8 cellular contexts compared by ENCODE assay signal in the genomic region with DNA sequence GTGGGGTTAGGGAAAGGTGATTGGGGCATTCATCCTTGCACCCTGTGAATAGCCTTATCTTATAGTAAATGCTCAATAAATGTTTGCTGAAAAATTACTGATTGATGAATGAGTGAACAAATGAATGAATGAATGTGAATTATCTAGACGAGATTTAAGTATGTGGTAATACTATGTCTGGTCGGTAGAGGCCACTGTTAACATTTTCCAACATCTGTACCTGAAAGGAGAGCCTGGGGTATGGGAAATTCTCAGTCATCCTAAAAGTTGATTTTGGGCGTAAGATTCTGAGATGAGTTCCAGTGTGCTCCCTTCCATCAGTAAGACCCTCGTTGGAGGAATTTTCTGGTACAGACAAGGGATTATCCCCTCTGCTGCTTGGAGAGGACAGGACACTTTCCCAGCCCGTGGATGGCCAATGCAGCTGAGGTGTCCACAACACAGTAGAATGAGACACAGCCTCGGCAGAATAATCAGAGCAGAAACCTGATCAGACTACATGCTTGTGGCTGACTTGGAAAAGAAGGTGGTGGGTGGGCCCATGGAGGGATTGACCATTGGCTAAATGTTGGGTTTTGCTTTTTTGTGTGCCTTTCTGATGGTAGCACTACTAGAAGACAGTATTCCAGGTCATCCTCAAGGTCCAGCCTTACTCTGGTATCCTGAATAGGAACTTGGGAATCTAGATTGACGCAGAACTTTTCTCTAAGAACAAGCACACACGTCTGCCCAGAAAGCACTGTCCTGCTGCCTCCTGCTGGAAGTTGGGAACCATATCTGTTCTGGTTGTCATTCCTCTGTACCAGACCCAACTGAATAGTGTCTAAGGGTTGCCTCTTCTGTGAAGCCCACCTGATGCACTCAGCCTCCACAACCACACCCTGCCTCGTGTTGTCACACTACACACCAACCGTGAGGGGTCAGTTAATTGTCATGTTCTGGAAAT.
DNase-seq lines count a peak whose midpoint lies in the region; ATAC-seq and TF ChIP-seq lines count a peak whose summit lies in the region.

No MANE protein-coding gene starts in this region.

- H3K79me1 ChIP-seq in mesenchymal stem cell (replicated peaks; ENCODE audit: low read length, poor library complexity, severe bottlenecking) = no peaks in the 10 kb centered on the region

- TF ChIP-seq CTCF in choroid plexus epithelial cell (conservative IDR thresholded peaks at IDR 0.05; ENCODE audit: low read depth, low read length) = peak; percentile 60

- H3K4ac ChIP-seq in mesenchymal stem cell (ENCODE audit: low read depth in 1 of 2, low read length in 2 of 2) = no peak overlapping the region

- peak overlapping the region in 1 of 2 experiments; percentile 25 for H3K18ac ChIP-seq in mesenchymal stem cell (ENCODE audit: low read depth in 1 of 2, low read length in 2 of 2)

- no peak overlapping the region for H2AK5ac ChIP-seq in mesenchymal stem cell (ENCODE audit: low read length, severe bottlenecking)

- H2BK120ac ChIP-seq in mesenchymal stem cell (ENCODE audit: low read depth, low read length) = peak overlapping the region; percentile 11

- 53% methylated on average over 8 of the region's 10 CpGs for WGBS in mesenchymal stem cell

- peak; percentile 43 for DNase-seq in AG08395 (ENCODE audit: low spot score)
- peak; percentile 12 for DNase-seq in NCI-H2227 (lab: John Stamatoyannopoulos, UW; ENCODE audit: unreplicated experiment)
- peak; percentile 48 for DNase-seq in choroid plexus epithelial cell (ENCODE audit: low read depth)
- no peak for DNase-seq in mesenchymal stem cell

- H4K91ac ChIP-seq in mesenchymal stem cell (ENCODE audit: low read length) = no peak overlapping the region

- no peaks in the 10 kb centered on the region for H3K9me3 ChIP-seq in mesenchymal stem cell (ENCODE audit: control insufficient read depth, low read length)

- no peak overlapping the region for H3K4me3 ChIP-seq in choroid plexus epithelial cell (ENCODE audit: low read depth, low read length)
- no peak overlapping the region for H3K4me3 ChIP-seq in mesenchymal stem cell (ENCODE audit: insufficient read depth in 1 of 2, low read depth in 1 of 2, low read length in 2 of 2)

- no peaks in the 10 kb centered on the region for H3K4me1 ChIP-seq in mesenchymal stem cell (ENCODE audit: control insufficient read depth, insufficient read depth, low read depth, low read length)

- H3K23ac ChIP-seq in mesenchymal stem cell (ENCODE audit: low read length in 2 of 2) = no peak overlapping the region

- no peak overlapping the region for H4K8ac ChIP-seq in mesenchymal stem cell (ENCODE audit: low read length)

- peak overlapping the region in 1 of 2 experiments; percentile 55 for H2BK12ac ChIP-seq in mesenchymal stem cell (ENCODE audit: low read length in 2 of 2)

- no peak overlapping the region for H3K27ac ChIP-seq in mesenchymal stem cell (ENCODE audit: low read length, poor library complexity, severe bottlenecking)

- no peak overlapping the region for H2BK5ac ChIP-seq in mesenchymal stem cell (ENCODE audit: low read depth, low read length, poor library complexity, severe bottlenecking)

- peak; percentile 55 for ATAC-seq in GM18867 (IDR thresholded peaks at IDR 0.05; ENCODE audit: unreplicated experiment)
- no peak for ATAC-seq in HG03095 (IDR thresholded peaks at IDR 0.05; ENCODE audit: unreplicated experiment)
- ATAC-seq in HG03565 (IDR thresholded peaks at IDR 0.05; ENCODE audit: unreplicated experiment) = no peak
- ATAC-seq in GM19328 (IDR thresholded peaks at IDR 0.05; ENCODE audit: unreplicated experiment) = no peak

- no peaks in the 10 kb centered on the region for H3K36me3 ChIP-seq in mesenchymal stem cell (ENCODE audit: control insufficient read depth in 1 of 2, insufficient read depth in 2 of 2, low read depth in 1 of 2, low read length in 2 of 2)

- no peak overlapping the region for H2AFZ ChIP-seq in mesenchymal stem cell (ENCODE audit: low read depth, low read length)

- no peak overlapping the region for H3K9ac ChIP-seq in mesenchymal stem cell (ENCODE audit: low read length)

- H3K4me2 ChIP-seq in mesenchymal stem cell (ENCODE audit: low read length, poor library complexity, severe bottlenecking) = no peak overlapping the region

- peaks cover 5 to 46% of the 10 kb centered on the region in 2 experiments for H3K27me3 ChIP-seq in mesenchymal stem cell (ENCODE audit: control insufficient read depth in 1 of 2, insufficient read depth in 1 of 2, low read length in 2 of 2)

- no peak overlapping the region for H2BK15ac ChIP-seq in mesenchymal stem cell (ENCODE audit: low read depth, poor library complexity, severe bottlenecking)

- H3K14ac ChIP-seq in mesenchymal stem cell (ENCODE audit: low read length in 2 of 2) = no peak overlapping the region
